In the genomic region with DNA sequence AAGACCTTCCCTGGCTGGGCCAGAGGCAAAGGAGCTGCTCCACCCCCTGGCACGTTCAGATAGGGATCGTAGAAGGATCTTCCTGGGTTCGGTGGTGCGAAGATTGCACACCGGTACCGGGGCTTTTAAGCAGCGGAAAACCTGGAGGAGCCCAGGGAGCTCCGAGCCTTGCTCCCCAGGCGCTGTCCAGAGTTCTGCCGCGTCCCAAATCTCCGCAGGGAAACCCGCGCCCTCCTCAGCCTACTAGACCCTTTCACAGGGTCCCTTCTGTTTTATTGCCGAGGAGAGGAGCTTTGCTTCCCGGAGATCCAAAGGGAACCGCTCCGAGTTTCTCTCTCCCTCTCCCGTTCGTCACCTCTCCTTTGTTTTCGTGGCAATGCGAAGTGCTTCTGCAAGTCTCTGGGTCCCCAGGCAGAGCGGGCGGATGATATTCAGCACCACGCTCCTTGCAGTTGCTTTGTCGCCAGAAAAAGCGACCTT, we compare ENCODE assay signal across 9 cellular contexts. TPM values are rescaled to one million over a fixed set of nuclear protein-coding genes. Genes with fewer than 3 reads are reported as not detected.
DNase-seq lines count a peak whose midpoint lies in the region; ATAC-seq, FAIRE-seq and TF ChIP-seq lines count a peak whose summit lies in the region.
"Had no signal": no experiment of that assay in that cellular context is flagged by ENCODE, and none has a peak within 500 bp of the region (broad histone marks: within the 10 kb centered on the region; RNA-seq: fewer than 3 reads in every experiment).

No MANE protein-coding gene starts in this region.

- no peaks in the 10 kb centered on the region for H3K9me3 ChIP-seq in A549
- H3K9me3 ChIP-seq in mesodermal cell (ENCODE audit: control insufficient read depth, low read length), result no peaks in the 10 kb centered on the region
- no peaks in the 10 kb centered on the region for H3K9me3 ChIP-seq in vagina

- no peak for TF ChIP-seq EP300 in A549 (IDR thresholded peaks at IDR 0.05)

- peak; percentile 96 for ATAC-seq in A549
- ATAC-seq in HG03354 (IDR thresholded peaks at IDR 0.05; ENCODE audit: poor library complexity, severe bottlenecking, unreplicated experiment), result no peak
- ATAC-seq in GM18868 (IDR thresholded peaks at IDR 0.05; ENCODE audit: unreplicated experiment), result no peak

- FAIRE-seq in A549 (lab: Jason Lieb, UNC), result no peak
- FAIRE-seq in HTR-8/SVneo (lab: Jason Lieb, UNC), result no peak
- FAIRE-seq in bronchial epithelial cell (lab: Jason Lieb, UNC), result no peak
- FAIRE-seq: TTC549 had no signal

- H3K36me3 ChIP-seq in bronchial epithelial cell (ENCODE audit: control insufficient read depth, insufficient read depth, low read length) (no peaks in the 10 kb centered on the region), mesodermal cell (ENCODE audit: control insufficient read depth, insufficient read depth, low read length) (no peaks in the 10 kb centered on the region), vagina (no peaks in the 10 kb centered on the region)

- intact Hi-C loops in vagina (cut with DNase I), result no loop called here

- DNase-seq in A549 (ENCODE audit: low read depth in 1 of 2, low spot score in 1 of 2), result peak; percentile 15 to 30
- peak; percentile 10 for DNase-seq in HTR-8/SVneo (ENCODE audit: insufficient read length, low spot score)
- DNase-seq in bronchial epithelial cell (ENCODE audit: low read depth), result peak; percentile 26
- DNase-seq in vagina (ENCODE audit: extremely low spot score in 2 of 2), result no peak
- no peak for DNase-seq in DMS114 treated with DMSO at 0.1 percent for 48 hours (lab: John Stamatoyannopoulos, UW; ENCODE audit: unreplicated experiment)

- H3K27ac ChIP-seq in A549 (0 out of 6 replicates have a peak overlapping the region, but pooled peaks of 1 of the 2 experiments have one; percentile 7), mesodermal cell (ENCODE audit: low read depth, low read length, severe bottlenecking) (no peak overlapping the region), vagina (no peak overlapping the region)

- WGBS in A549 (ENCODE audit: missing lambda C conversion rate), result 20% methylated on average over 20 of the region's 27 CpGs
- WGBS in mesodermal cell (ENCODE audit: insufficient coverage in 2 of 2), 2 experiments, result 1 to 2% methylated on average over 21 to 22 of the region's 27 CpGs

- H3K4me3 ChIP-seq in A549 (peak overlapping the region; percentile 43), bronchial epithelial cell (ENCODE audit: low read depth, low read length) (peak overlapping the region; percentile 8), mesodermal cell (ENCODE audit: extremely low read depth, insufficient read depth, low read length, poor library complexity, severe bottlenecking) (peak overlapping the region; percentile 24), vagina (peak overlapping the region in 1 of 2 donors; percentile 22)

- CTCF ChIA-PET in A549 (lab: Yijun Ruan, JAX), result interaction anchor here (0.6 kb wide), 1 partner anchor 18 kb away, joined by 3 read pairs; no protein-coding TSS in a partner anchor

- TF ChIP-seq RAD21 in A549 (conservative IDR thresholded peaks at IDR 0.05 in 1 of 2, IDR thresholded peaks at IDR 0.05 in 1 of 2), result no peak

- TF ChIP-seq CTCF in A549 (IDR thresholded peaks at IDR 0.05) (no peak), bronchial epithelial cell (IDR thresholded peaks at IDR 0.05; ENCODE audit: insufficient read depth, low read length, severe bottlenecking) (no peak), vagina (IDR thresholded peaks at IDR 0.05) (no peak)

- 0 out of 3 replicates have a peak, but pooled peaks cover 4% of the 10 kb centered on the region for H3K4me1 ChIP-seq in A549
- H3K4me1 ChIP-seq in mesodermal cell (ENCODE audit: control insufficient read depth, insufficient read depth, low read length, poor library complexity, severe bottlenecking), result no peaks in the 10 kb centered on the region
- H3K4me1 ChIP-seq in vagina, result peaks cover 15% of the 10 kb centered on the region

- H3K27me3 ChIP-seq in bronchial epithelial cell (ENCODE audit: control insufficient read depth, insufficient read depth, low read length) (peaks cover 1% of the 10 kb centered on the region), vagina (no peaks in the 10 kb centered on the region)

- POLR2A ChIA-PET in A549 (lab: Yijun Ruan, JAX), result no interaction called here

- peak overlapping the region; percentile 99 for H3K4me2 ChIP-seq in A549

- TF ChIP-seq POLR2A in A549 (IDR thresholded peaks at IDR 0.05; ENCODE audit: low read length) (no peak), vagina (IDR thresholded peaks at IDR 0.05) (no peak)

TF ChIP-seq in A549, 52 proteins besides CTCF, POLR2A, EP300 and RAD21:
- TF ChIP-seq ZFP36 (IDR thresholded peaks at IDR 0.05; ENCODE audit: borderline replicate concordance, partially characterized antibody) (no peak), ZSCAN20 (CRISPR knock-in tag; IDR thresholded peaks at IDR 0.05) (no peak), FOSL2 (IDR thresholded peaks at IDR 0.05) (no peak), FOSL2 (CRISPR knock-in tag; IDR thresholded peaks at IDR 0.05) (no peak), ZC3H11A (IDR thresholded peaks at IDR 0.05) (no peak), KDM1A (IDR thresholded peaks at IDR 0.05; ENCODE audit: low read depth) (no peak), EHMT2 (IDR thresholded peaks at IDR 0.05; ENCODE audit: low read depth) (peak; percentile 72; the same call in 1 of the 2 replicates)
- TF ChIP-seq, protein P1, sequence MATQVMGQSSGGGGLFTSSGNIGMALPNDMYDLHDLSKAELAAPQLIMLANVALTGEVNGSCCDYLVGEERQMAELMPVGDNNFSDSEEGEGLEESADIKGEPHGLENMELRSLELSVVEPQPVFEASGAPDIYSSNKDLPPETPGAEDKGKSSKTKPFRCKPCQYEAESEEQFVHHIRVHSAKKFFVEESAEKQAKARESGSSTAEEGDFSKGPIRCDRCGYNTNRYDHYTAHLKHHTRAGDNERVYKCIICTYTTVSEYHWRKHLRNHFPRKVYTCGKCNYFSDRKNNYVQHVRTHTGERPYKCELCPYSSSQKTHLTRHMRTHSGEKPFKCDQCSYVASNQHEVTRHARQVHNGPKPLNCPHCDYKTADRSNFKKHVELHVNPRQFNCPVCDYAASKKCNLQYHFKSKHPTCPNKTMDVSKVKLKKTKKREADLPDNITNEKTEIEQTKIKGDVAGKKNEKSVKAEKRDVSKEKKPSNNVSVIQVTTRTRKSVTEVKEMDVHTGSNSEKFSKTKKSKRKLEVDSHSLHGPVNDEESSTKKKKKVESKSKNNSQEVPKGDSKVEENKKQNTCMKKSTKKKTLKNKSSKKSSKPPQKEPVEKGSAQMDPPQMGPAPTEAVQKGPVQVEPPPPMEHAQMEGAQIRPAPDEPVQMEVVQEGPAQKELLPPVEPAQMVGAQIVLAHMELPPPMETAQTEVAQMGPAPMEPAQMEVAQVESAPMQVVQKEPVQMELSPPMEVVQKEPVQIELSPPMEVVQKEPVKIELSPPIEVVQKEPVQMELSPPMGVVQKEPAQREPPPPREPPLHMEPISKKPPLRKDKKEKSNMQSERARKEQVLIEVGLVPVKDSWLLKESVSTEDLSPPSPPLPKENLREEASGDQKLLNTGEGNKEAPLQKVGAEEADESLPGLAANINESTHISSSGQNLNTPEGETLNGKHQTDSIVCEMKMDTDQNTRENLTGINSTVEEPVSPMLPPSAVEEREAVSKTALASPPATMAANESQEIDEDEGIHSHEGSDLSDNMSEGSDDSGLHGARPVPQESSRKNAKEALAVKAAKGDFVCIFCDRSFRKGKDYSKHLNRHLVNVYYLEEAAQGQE (IDR thresholded peaks at IDR 0.05), result peak; percentile 92
TF ChIP-seq in A549: peak in this region for 2.

RNA-seq across cellular contexts. Expression of gene TMEM196, which starts 0.5 kb away (rescaled TPM):
- polyA plus RNA-seq in A549 (2011; rRNA removed) (not detected in 2 replicates), A549 (2017; fragmentation: RNase III; extraction: RNeasy Plus Mini Kit Qiagen cat#74134 plus additional on column Dnase treatment) (not detected in 3 replicates)
- not detected in 2 replicates for polyA plus RNA-seq in A549 (2012; cell fraction: cytosol; rRNA removed)
- not detected in 2 replicates for polyA plus RNA-seq in A549 (2012; cell fraction: nucleus; rRNA removed)
- not detected in 2 replicates for polyA minus RNA-seq in A549 (2011; rRNA and poly(A)+ RNA removed)
- total RNA-seq in bronchial epithelial cell (not detected in 2 replicates), vagina (not detected)
- polyA plus RNA-seq in mesodermal cell (2013, experiment 1 of 2), result not detected
- not detected for polyA plus RNA-seq in mesodermal cell (2013, experiment 2 of 2)

Comparison
In these comparisons a context has a peak if more than half of its experiments do, and no peak if none do; other contexts are left out.
1. ATAC-seq: peak in A549 (2 of 2); none in HG03354 (single experiment) and GM18868 (single experiment).
2. DNase-seq: peak in A549 (2 of 2), HTR-8/SVneo (single experiment) and bronchial epithelial cell (single experiment); none in vagina (0 of 2) and DMS114 treated with DMSO at 0.1 percent for 48 hours (single experiment).